ENCODE assay signal across 8 cellular contexts in genomic region chr15:43329960-43330779, GRCh38. TPM values are rescaled to one million over a fixed set of nuclear protein-coding genes. Genes with fewer than 3 reads are reported as not detected.
DNase-seq lines count a peak whose midpoint lies in the region; ATAC-seq and TF ChIP-seq lines count a peak whose summit lies in the region.

A gene with protein sequence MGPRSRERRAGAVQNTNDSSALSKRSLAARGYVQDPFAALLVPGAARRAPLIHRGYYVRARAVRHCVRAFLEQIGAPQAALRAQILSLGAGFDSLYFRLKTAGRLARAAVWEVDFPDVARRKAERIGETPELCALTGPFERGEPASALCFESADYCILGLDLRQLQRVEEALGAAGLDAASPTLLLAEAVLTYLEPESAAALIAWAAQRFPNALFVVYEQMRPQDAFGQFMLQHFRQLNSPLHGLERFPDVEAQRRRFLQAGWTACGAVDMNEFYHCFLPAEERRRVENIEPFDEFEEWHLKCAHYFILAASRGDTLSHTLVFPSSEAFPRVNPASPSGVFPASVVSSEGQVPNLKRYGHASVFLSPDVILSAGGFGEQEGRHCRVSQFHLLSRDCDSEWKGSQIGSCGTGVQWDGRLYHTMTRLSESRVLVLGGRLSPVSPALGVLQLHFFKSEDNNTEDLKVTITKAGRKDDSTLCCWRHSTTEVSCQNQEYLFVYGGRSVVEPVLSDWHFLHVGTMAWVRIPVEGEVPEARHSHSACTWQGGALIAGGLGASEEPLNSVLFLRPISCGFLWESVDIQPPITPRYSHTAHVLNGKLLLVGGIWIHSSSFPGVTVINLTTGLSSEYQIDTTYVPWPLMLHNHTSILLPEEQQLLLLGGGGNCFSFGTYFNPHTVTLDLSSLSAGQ (minus strand): TSS chr15:43330573. CDS start chr15:43330489, 84 bp downstream.

- H3K27me3 ChIP-seq in ascending aorta (no peaks in the 10 kb centered on the region), right cardiac atrium (ENCODE audit: control insufficient read depth, insufficient read depth) (no peaks in the 10 kb centered on the region), uterus (no peaks in the 10 kb centered on the region)

- no peak for TF ChIP-seq CTCF in ascending aorta (IDR thresholded peaks at IDR 0.05)
- TF ChIP-seq CTCF in uterus (IDR thresholded peaks at IDR 0.05) = peak in 2 of 4 experiments; percentile 1 to 20

- TF ChIP-seq POLR2A in uterus (IDR thresholded peaks at IDR 0.05) = peak in 1 of 2 donors; percentile 75

- under 1% methylated on average over 86 of the region's 86 CpGs for WGBS in right cardiac atrium

- H3K36me3 ChIP-seq in ascending aorta (peaks cover 0 to 2% of the 10 kb centered on the region in 2 donors), uterus (no peaks in the 10 kb centered on the region)

- H3K9me3 ChIP-seq in ascending aorta = no peaks in the 10 kb centered on the region
- no peaks in the 10 kb centered on the region for H3K9me3 ChIP-seq in right cardiac atrium (ENCODE audit: control insufficient read depth, low read length)
- no peaks in the 10 kb centered on the region for H3K9me3 ChIP-seq in uterus

- H3K4me1 ChIP-seq in ascending aorta (peaks cover 14 to 23% of the 10 kb centered on the region in 2 donors), right cardiac atrium (ENCODE audit: control insufficient read depth, insufficient read depth, low read length) (peaks cover 11% of the 10 kb centered on the region), uterus (peaks cover 9 to 11% of the 10 kb centered on the region in 2 donors)

- intact Hi-C loops in ascending aorta (cut with DNase I) = loop anchor here (2.0 to 5.0 kb wide), 2 partner anchors 41 to 182 kb away; partner anchors contain the start of genes TUBGCP4 and ZSCAN29
- intact Hi-C loops in right cardiac atrium (cut with DNase I) = no loop called here
- intact Hi-C loops in uterus (cut with DNase I; ENCODE audit: low total_unique reads) = no loop called here

- H3K4me3 ChIP-seq in ascending aorta = peak within 1 kb of the TSS; percentile 70 to 86
- H3K4me3 ChIP-seq in right cardiac atrium (ENCODE audit: low read length) = peak within 1 kb of the TSS; percentile 87
- peak within 1 kb of the TSS; percentile 61 to 92 for H3K4me3 ChIP-seq in uterus

- DNase-seq in NCI-H2029 (lab: John Stamatoyannopoulos, UW) (peak; percentile 54), T-helper 22 cell (ENCODE audit: low read depth) (peak; percentile 84), ascending aorta (ENCODE audit: low spot score in 2 of 2) (peak; percentile 67 to 96), right cardiac atrium (peak; percentile 94 to 96 (median 96)), pulmonary artery endothelial cell (ENCODE audit: low read depth, low spot score) (peak; percentile 83), uterus (peak; percentile 92 to 93)

- H3K27ac ChIP-seq in ascending aorta (peak within 1 kb of the TSS; percentile 93 to 94), right cardiac atrium (ENCODE audit: low read length) (peak within 1 kb of the TSS; percentile 99), uterus (peak within 1 kb of the TSS; percentile 85 to 92)

- ATAC-seq in GM18499 (IDR thresholded peaks at IDR 0.05; ENCODE audit: insufficient read depth, unreplicated experiment) = peak; percentile 73
- peak; percentile 87 for ATAC-seq in HG02943 (IDR thresholded peaks at IDR 0.05; ENCODE audit: low read depth, unreplicated experiment)
- ATAC-seq in right cardiac atrium = peak; percentile 98

RNA-seq across cellular contexts. Expression of the gene that starts here (rescaled TPM):
- total RNA-seq in ascending aorta (1.2 TPM), right cardiac atrium (10 to 100 TPM in 1 of 4 donors, 1 to 10 TPM in 3; 7.9 to 10.4 (median 9.6) TPM), pulmonary artery endothelial cell (5.5 and 9.2 TPM in 2 replicates), uterus (10 to 100 TPM in 3 of 4 donors, 1 to 10 TPM in 1; 9.5 to 28.2 (median 12.3) TPM)
- polyA plus RNA-seq in right cardiac atrium = 5.4 TPM

Comparison
In these comparisons a context has a peak if more than half of its experiments do, and no peak if none do; other contexts are left out.
1. Peak in every context shown above with its lines: DNase-seq, ATAC-seq, H3K4me3 ChIP-seq and H3K27ac ChIP-seq.